ENCODE assay signal across 8 cellular contexts in the genomic region with DNA sequence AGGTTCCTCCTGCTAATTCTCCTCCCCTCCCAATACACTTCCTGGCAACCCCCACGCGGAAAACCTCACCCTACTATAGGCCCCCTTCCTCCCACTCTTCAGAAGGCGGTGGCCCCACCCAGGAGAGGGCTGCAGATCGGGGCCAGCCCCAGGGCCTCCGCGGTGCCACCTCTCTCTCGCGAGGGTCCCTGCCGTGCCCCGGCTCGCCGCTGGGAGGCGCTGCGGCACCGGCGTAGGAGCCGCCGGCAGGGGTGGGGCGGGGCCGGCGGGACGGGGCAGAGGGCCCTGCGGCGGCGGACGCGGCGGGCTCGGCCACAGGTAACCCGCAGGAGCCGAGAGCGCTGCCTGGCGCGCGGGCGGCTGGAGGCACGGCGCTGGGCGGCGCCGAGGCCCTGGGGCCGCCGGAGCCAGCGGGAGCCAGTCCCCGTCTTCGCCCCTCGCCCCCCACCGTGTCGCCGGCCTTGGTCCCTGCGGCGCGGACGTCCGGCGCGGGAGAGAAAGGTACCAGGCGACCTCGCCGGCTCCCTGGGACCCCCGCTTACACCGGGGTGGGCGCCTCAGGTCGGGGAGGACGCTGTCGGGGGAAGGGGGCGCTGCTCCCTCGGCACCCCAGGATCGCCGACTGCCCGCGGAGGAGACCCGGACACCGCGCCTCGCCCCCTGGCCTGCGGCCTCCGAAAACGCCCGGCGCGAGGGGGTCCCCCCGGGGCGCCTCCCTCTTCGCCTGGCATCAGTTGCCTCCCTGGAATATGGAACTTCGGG. TPM values are rescaled to one million over a fixed set of nuclear protein-coding genes. Genes with fewer than 3 reads are reported as not detected.
DNase-seq lines count a peak whose midpoint lies in the region; ATAC-seq and TF ChIP-seq lines count a peak whose summit lies in the region.

A gene (plus strand): TSS at position 278 of the 762 bp plus-strand sequence. CDS start 133,825 bp downstream, outside the sequence.

- H3K27me3 Mint-ChIP-seq in activated naive CD8-positive, alpha-beta T cell, result no peaks in the 10 kb centered on the region

- H3K27me3 ChIP-seq in DOHH2 (ENCODE audit: control insufficient read depth, low read length) (peaks cover 38% of the 10 kb centered on the region), upper lobe of right lung (no peaks in the 10 kb centered on the region)

- H3K79me2 ChIP-seq in DOHH2 (ENCODE audit: control insufficient read depth, low read length), result no peaks in the 10 kb centered on the region

- H3K36me3 Mint-ChIP-seq in activated naive CD8-positive, alpha-beta T cell, result no peaks in the 10 kb centered on the region

- DNase-seq in KBM-7, result peak; percentile 80
- peak; percentile 36 for DNase-seq in SKM-1 (lab: John Stamatoyannopoulos, UW; ENCODE audit: unreplicated experiment)
- DNase-seq in cardiac septum (ENCODE audit: low spot score), result peak; percentile 90
- DNase-seq in posterior cingulate gyrus, result peak; percentile 28 to 95 (median 74)
- peak; percentile 91 for DNase-seq in upper lobe of right lung

- H3K27ac ChIP-seq in DOHH2 (ENCODE audit: low read depth, low read length), result no peak within 1 kb of the TSS
- peak within 1 kb of the TSS; percentile 47 for H3K27ac ChIP-seq in upper lobe of right lung

- H3K4me3 Mint-ChIP-seq in activated naive CD8-positive, alpha-beta T cell, result peak within 1 kb of the TSS; percentile 87

- peak; percentile 71 for TF ChIP-seq CTCF in DOHH2 (IDR thresholded peaks at IDR 0.05; ENCODE audit: low read depth, low read length, poor library complexity, severe bottlenecking)
- peak; percentile 85 for TF ChIP-seq CTCF in upper lobe of right lung (IDR thresholded peaks at IDR 0.05)

- H3K9me3 ChIP-seq in DOHH2 (ENCODE audit: control insufficient read depth, insufficient read depth, low read length) (no peaks in the 10 kb centered on the region), upper lobe of right lung (no peaks in the 10 kb centered on the region)

- peaks cover 4% of the 10 kb centered on the region; the same call in 1 of the 2 replicates for H3F3A ChIP-seq in DOHH2 (ENCODE audit: control insufficient read depth, insufficient read depth)

- H3K4me2 ChIP-seq in DOHH2 (ENCODE audit: low read length), result peak within 1 kb of the TSS; percentile 72

- intact Hi-C loops in cardiac septum (cut with DNase I), result loop anchor here (1.0 kb wide), 1 partner anchor 177 kb away; no protein-coding TSS in a partner anchor
- intact Hi-C loops in posterior cingulate gyrus (cut with DNase I), result loop anchor here (5.0 kb wide), 1 partner anchor 179 kb away; no protein-coding TSS in a partner anchor
- intact Hi-C loops in upper lobe of right lung (cut with DNase I), result loop anchor here (5.0 kb wide), 1 partner anchor 174 kb away; no protein-coding TSS in a partner anchor

- no peaks in the 10 kb centered on the region for H3K9me2 ChIP-seq in DOHH2 (replicated peaks; ENCODE audit: control insufficient read depth, low read length)

- H3K4me3 ChIP-seq in DOHH2 (ENCODE audit: low read length), result peak within 1 kb of the TSS; percentile 64
- H3K4me3 ChIP-seq in upper lobe of right lung, result peak within 1 kb of the TSS; percentile 89

- peak; percentile 96 for ATAC-seq in GM21717 (IDR thresholded peaks at IDR 0.05; ENCODE audit: unreplicated experiment)
- peak; percentile 99 for ATAC-seq in upper lobe of right lung

- in situ Hi-C loops in KBM-7 (cut with MboI; ENCODE audit: low pct_unique_long_range_greater_than_20kb, low sequenced_read_pairs), result loop anchor here (25.0 kb wide), 1 partner anchor 179 kb away; no protein-coding TSS in a partner anchor

- H3K4me1 ChIP-seq in DOHH2 (ENCODE audit: control insufficient read depth, low read length), result peaks cover 20% of the 10 kb centered on the region
- peaks cover 13% of the 10 kb centered on the region for H3K4me1 ChIP-seq in upper lobe of right lung

- no peaks in the 10 kb centered on the region for H4K20me1 ChIP-seq in DOHH2 (ENCODE audit: control insufficient read depth, insufficient read depth, low read depth, low read length)

- H3K27ac Mint-ChIP-seq in activated naive CD8-positive, alpha-beta T cell, result peak within 1 kb of the TSS; percentile 72

- H3K9me3 Mint-ChIP-seq in activated naive CD8-positive, alpha-beta T cell (ENCODE audit: low read depth), result no peaks in the 10 kb centered on the region

- H3K36me3 ChIP-seq in DOHH2 (ENCODE audit: control insufficient read depth, low read length) (no peaks in the 10 kb centered on the region), upper lobe of right lung (no peaks in the 10 kb centered on the region)

- peaks cover 22% of the 10 kb centered on the region for H3K4me1 Mint-ChIP-seq in activated naive CD8-positive, alpha-beta T cell (ENCODE audit: low read depth)

RNA-seq across cellular contexts. Expression of the gene that starts here (rescaled TPM):
- total RNA-seq in cardiac septum (6.5 TPM), upper lobe of right lung (20.2 TPM)

Comparison
In these comparisons a context has a peak if more than half of its experiments do, and no peak if none do; other contexts are left out.
1. DNase-seq: peak in every context shown above with its lines; median percentile 91 in upper lobe of right lung; 90 in cardiac septum; 80 in KBM-7; 74 in posterior cingulate gyrus; 36 in SKM-1.